ENCODE assay signal across 16 cellular contexts in genomic region chr1:161736332-161736969, GRCh38. TPM values are rescaled to one million over a fixed set of nuclear protein-coding genes. Genes with fewer than 3 reads are reported as not detected.
DNase-seq lines count a peak whose midpoint lies in the region; ATAC-seq, FAIRE-seq and TF ChIP-seq lines count a peak whose summit lies in the region.
"Had no signal": no experiment of that assay in that cellular context is flagged by ENCODE, and none has a peak within 500 bp of the region (broad histone marks: within the 10 kb centered on the region; RNA-seq: fewer than 3 reads in every experiment).

No MANE protein-coding gene starts in this region.

- TF ChIP-seq POLR2A in ovary (IDR thresholded peaks at IDR 0.05), result no peak

- H4K20me1 ChIP-seq in SK-N-SH (ENCODE audit: insufficient read depth), result no peaks in the 10 kb centered on the region
- H4K20me1 ChIP-seq in keratinocyte (ENCODE audit: control insufficient read depth, extremely low read depth, insufficient read depth, low read length), result no peaks in the 10 kb centered on the region

- no peaks in the 10 kb centered on the region for H3K36me3 Mint-ChIP-seq in HFFc6 (ENCODE audit: low read depth)
- no peaks in the 10 kb centered on the region for H3K36me3 Mint-ChIP-seq in activated T-helper 17 cell treated with anti-CD3 and anti-CD28 coated beads, Interleukin-2, amount 50 U/mL, for 72 hours (ENCODE audit: low read depth)
- H3K36me3 Mint-ChIP-seq: naive thymus-derived CD8-positive, alpha-beta T cell had no signal

- peak overlapping the region in 1 of 2 experiments; percentile 19; a peak in 1 of 4 replicates for H3K27ac ChIP-seq in SK-N-SH (ENCODE audit: low read depth in 2 of 2, low read length in 1 of 2)
- peak overlapping the region; percentile 72 for H3K27ac ChIP-seq in keratinocyte (ENCODE audit: control insufficient read depth, insufficient read depth, low read length)
- no peak overlapping the region for H3K27ac ChIP-seq in ovary
- H3K27ac ChIP-seq: tibial nerve had no signal

- FAIRE-seq in keratinocyte (lab: Jason Lieb, UNC), result no peak

- H2AFZ ChIP-seq in SK-N-SH (ENCODE audit: low read depth) (peak overlapping the region; percentile 74), keratinocyte (ENCODE audit: control insufficient read depth, low read length) (peak overlapping the region; percentile 8)

- H3K9me3 Mint-ChIP-seq in HFFc6, result no peaks in the 10 kb centered on the region
- no peaks in the 10 kb centered on the region for H3K9me3 Mint-ChIP-seq in activated T-helper 17 cell treated with anti-CD3 and anti-CD28 coated beads, Interleukin-2, amount 50 U/mL, for 72 hours
- H3K9me3 Mint-ChIP-seq: naive thymus-derived CD8-positive, alpha-beta T cell had no signal

- H3F3A ChIP-seq in SK-N-SH (replicated peaks; ENCODE audit: insufficient read depth), result peaks cover 10% of the 10 kb centered on the region

- no peaks in the 10 kb centered on the region for H3K27me3 Mint-ChIP-seq in HFFc6 (ENCODE audit: insufficient read depth)
- H3K27me3 Mint-ChIP-seq in activated T-helper 17 cell treated with anti-CD3 and anti-CD28 coated beads, Interleukin-2, amount 50 U/mL, for 72 hours, result peaks cover 5% of the 10 kb centered on the region

- H3K9me3 ChIP-seq in SK-N-SH (no peaks in the 10 kb centered on the region), keratinocyte (ENCODE audit: control insufficient read depth, low read depth, low read length) (no peaks in the 10 kb centered on the region), ovary (no peaks in the 10 kb centered on the region)
- H3K9me3 ChIP-seq: tibial nerve had no signal

- TF ChIP-seq CTCF in SK-N-SH (IDR thresholded peaks at IDR 0.05) (no peak), HFFc6 (IDR thresholded peaks at IDR 0.05) (no peak), keratinocyte (optimal IDR thresholded peaks at IDR 0.05 in 1 of 3, IDR thresholded peaks at IDR 0.05 in 1 of 3, conservative IDR thresholded peaks at IDR 0.05 in 1 of 3; ENCODE audit: extremely low read depth in 1 of 3, insufficient read depth in 2 of 3, low read length in 3 of 3) (no peak), ovary (IDR thresholded peaks at IDR 0.05) (no peak)

- CTCF ChIA-PET in SK-N-SH (lab: Yijun Ruan, JAX), result interaction anchor here (3.9 kb wide), 1 partner anchor 89 kb away, joined by 19 read pairs; no protein-coding TSS in a partner anchor

- DNase-seq in SK-N-SH, result no peak
- no peak for DNase-seq in HFFc6
- no peak for DNase-seq in keratinocyte (ENCODE audit: low read depth, low spot score)
- DNase-seq in ovary, result no peak
- DNase-seq in mucosa of gallbladder (ENCODE audit: low spot score), result no peak
- DNase-seq: Kasumi-1; left cardiac atrium; naive thymus-derived CD8-positive, alpha-beta T cell; NCI-H2227 treated with DMSO at 0.1 percent for 48 hours; SIG-M5 had no signal

- H3K79me2 ChIP-seq in SK-N-SH (ENCODE audit: insufficient read depth) (no peaks in the 10 kb centered on the region), keratinocyte (ENCODE audit: control insufficient read depth, insufficient read depth, low read length) (no peaks in the 10 kb centered on the region)

- TF ChIP-seq RAD21 in SK-N-SH (IDR thresholded peaks at IDR 0.05; ENCODE audit: low read length), result no peak

- peak overlapping the region; percentile 72 for H3K4me3 Mint-ChIP-seq in HFFc6
- no peak overlapping the region for H3K4me3 Mint-ChIP-seq in activated T-helper 17 cell treated with anti-CD3 and anti-CD28 coated beads, Interleukin-2, amount 50 U/mL, for 72 hours
- H3K4me3 Mint-ChIP-seq: naive thymus-derived CD8-positive, alpha-beta T cell had no signal

- WGBS in SK-N-SH (ENCODE audit: low lambda C conversion rate), result 4% methylated on average over 4 of the region's 4 CpGs
- 60 to 64% (median 60%) methylated on average over 4 of the region's 4 CpGs for WGBS in ovary, 3 donors

- TF ChIP-seq EP300 in SK-N-SH (IDR thresholded peaks at IDR 0.05; ENCODE audit: borderline replicate concordance in 1 of 2, low read depth in 1 of 2, low read length in 1 of 2) (no peak), ovary (IDR thresholded peaks at IDR 0.05) (no peak)

- peaks cover 78% of the 10 kb centered on the region for H3K4me1 Mint-ChIP-seq in HFFc6 (ENCODE audit: low read depth)
- H3K4me1 Mint-ChIP-seq in activated T-helper 17 cell treated with anti-CD3 and anti-CD28 coated beads, Interleukin-2, amount 50 U/mL, for 72 hours, result peaks cover 13% of the 10 kb centered on the region

- dilution Hi-C loops in keratinocyte (cut with MboI; ENCODE audit: extremely low pct_ligation_motif_present, low sequenced_read_pairs), result no loop called here

- H3K36me3 ChIP-seq in SK-N-SH (replicated peaks in 1 of 2; ENCODE audit: control insufficient read depth in 1 of 2, insufficient read depth in 2 of 2, low read length in 1 of 2) (no peaks in the 10 kb centered on the region), keratinocyte (ENCODE audit: control insufficient read depth in 2 of 2, extremely low read depth in 1 of 2, insufficient read depth in 2 of 2, low read length in 2 of 2) (no peaks in the 10 kb centered on the region), ovary (no peaks in the 10 kb centered on the region)
- H3K36me3 ChIP-seq: tibial nerve had no signal

- H3K4me1 ChIP-seq in SK-N-SH (ENCODE audit: control insufficient read depth in 1 of 2, insufficient read depth in 2 of 2, low read depth in 1 of 2, low read length in 1 of 2), result no peaks in the 10 kb centered on the region
- H3K4me1 ChIP-seq in keratinocyte (ENCODE audit: control insufficient read depth, extremely low read depth, insufficient read depth, low read length), result peaks cover 44% of the 10 kb centered on the region
- H3K4me1 ChIP-seq in ovary (ENCODE audit: insufficient read depth), result no peaks in the 10 kb centered on the region

- H3K4me2 ChIP-seq in SK-N-SH, result peak overlapping the region; percentile 39; the same call in 1 of the 2 replicates
- H3K4me2 ChIP-seq in keratinocyte (ENCODE audit: control insufficient read depth, extremely low read depth, insufficient read depth, low read depth, low read length), result peak overlapping the region; percentile 57

- POLR2A ChIA-PET in SK-N-SH (lab: Yijun Ruan, JAX), result no interaction called here

- H3K9me2 ChIP-seq in SK-N-SH, result no peaks in the 10 kb centered on the region

- ATAC-seq in SK-N-SH treated with all-trans-retinoic acid at 6 μM for 48 hours (no peak), GM21390 (IDR thresholded peaks at IDR 0.05; ENCODE audit: unreplicated experiment) (no peak)
- peak; percentile 54 for ATAC-seq in activated T-helper 17 cell treated with anti-CD3 and anti-CD28 coated beads, Interleukin-2, amount 50 U/mL, for 72 hours (replicated peaks)
- ATAC-seq: left cardiac atrium; naive thymus-derived CD8-positive, alpha-beta T cell; sciatic nerve had no signal

- H3K4me3 ChIP-seq in SK-N-SH (ENCODE audit: low read depth in 2 of 2, low read length in 1 of 2) (no peak overlapping the region), keratinocyte (ENCODE audit: control insufficient read depth in 2 of 3, extremely low read depth in 1 of 3, insufficient read depth in 2 of 3, low read depth in 1 of 3, low read length in 3 of 3) (peak overlapping the region in 2 of 3 experiments; percentile 1 to 11), ovary (no peak overlapping the region)
- H3K4me3 ChIP-seq: tibial nerve had no signal

- H3K9ac ChIP-seq in SK-N-SH (peak overlapping the region; percentile 2; the same call in 1 of the 2 replicates), keratinocyte (ENCODE audit: control insufficient read depth, extremely low read depth, insufficient read depth, low read length) (peak overlapping the region; percentile 33)

- intact Hi-C loops in ovary (cut with DNase I), result no loop called here

- H3K27me3 ChIP-seq in SK-N-SH (ENCODE audit: insufficient read depth) (no peaks in the 10 kb centered on the region), keratinocyte (ENCODE audit: control insufficient read depth, extremely low read depth, insufficient read depth, low read length) (no peaks in the 10 kb centered on the region), ovary (no peaks in the 10 kb centered on the region)
- H3K27me3 ChIP-seq: tibial nerve had no signal

- H3K9me1 ChIP-seq in keratinocyte (ENCODE audit: control insufficient read depth, extremely low read depth, insufficient read depth, low read length), result no peaks in the 10 kb centered on the region

- H3K27ac Mint-ChIP-seq in HFFc6, result peak overlapping the region; percentile 80
- peak overlapping the region; percentile 39 for H3K27ac Mint-ChIP-seq in activated T-helper 17 cell treated with anti-CD3 and anti-CD28 coated beads, Interleukin-2, amount 50 U/mL, for 72 hours

RNA-seq across cellular contexts. Expression of gene DUSP12, which starts 13.1 kb away (rescaled TPM):
- polyA plus RNA-seq in SK-N-SH (2012; rRNA removed), result 41.7 and 46.4 TPM in 2 replicates
- polyA plus RNA-seq in SK-N-SH (2012; cell fraction: cytosol; rRNA removed), result 43.4 and 52.8 TPM in 2 replicates
- 35.8 and 43.2 TPM in 2 replicates for polyA plus RNA-seq in SK-N-SH (2012; cell fraction: nucleus; rRNA removed)
- 10 to 100 TPM; 31.9 to 38.0 (median 36.4) TPM for total RNA-seq in HFFc6 (2021; fragmentation: NEBNext Ultra II Directional; extraction: Animal tissue kit (Norgen Biotek cat#: 25700))
- total RNA-seq in activated T-helper 17 cell treated with anti-CD3 and anti-CD28 coated beads, Interleukin-2, amount 50 U/mL, for 72 hours, result 10 to 100 TPM; 12.0 to 16.7 TPM
- polyA plus RNA-seq in keratinocyte, result 22.6 to 35.3 TPM (median 27.6 TPM) in 3 replicates
- polyA plus RNA-seq in keratinocyte (2011; ENCODE audit: low read depth), result 11.8 TPM
- 28.6 and 37.5 TPM in 2 replicates for polyA plus RNA-seq in keratinocyte (2011; cell fraction: cytosol; rRNA removed)
- 22.4 and 24.5 TPM in 2 replicates for polyA plus RNA-seq in keratinocyte (2011; cell fraction: nucleus; rRNA removed)
- 21.4 and 22.4 TPM in 2 replicates for polyA plus RNA-seq in keratinocyte (2012; ENCODE audit: low replicate concordance)
- polyA minus RNA-seq in keratinocyte, result 2.3 to 16.0 TPM (median 4.9 TPM) in 3 replicates
- 18.2 TPM for polyA minus RNA-seq in keratinocyte (2011; cell fraction: cytosol; rRNA and poly(A)+ RNA removed)
- 4.6 and 5.5 TPM in 2 replicates for polyA minus RNA-seq in keratinocyte (2011; cell fraction: nucleus; rRNA and poly(A)+ RNA removed)
- total RNA-seq in ovary, result 10 to 100 TPM; 15.0 to 28.9 (median 19.8) TPM
- 10 to 100 TPM; 16.9 to 26.4 TPM for polyA plus RNA-seq in ovary
- 15.4 TPM for total RNA-seq in mucosa of gallbladder

RNA-seq across cellular contexts. Expression of gene FCRLB, which starts 15.1 kb away (rescaled TPM):
- polyA plus RNA-seq in SK-N-SH (2012; rRNA removed) (2.0 and 2.6 TPM in 2 replicates), keratinocyte (0.41 to 0.54 TPM (median 0.52 TPM) in 3 replicates), ovary (under 1 TPM; 0.32 to 0.99 TPM)
- polyA plus RNA-seq in SK-N-SH (2012; cell fraction: cytosol; rRNA removed), result 1.3 and 2.0 TPM in 2 replicates
- 2.8 and 4.2 TPM in 2 replicates for polyA plus RNA-seq in SK-N-SH (2012; cell fraction: nucleus; rRNA removed)
- total RNA-seq in HFFc6 (2021; fragmentation: NEBNext Ultra II Directional; extraction: Animal tissue kit (Norgen Biotek cat#: 25700)), result 1 to 10 TPM; 3.3 to 5.1 (median 3.7) TPM
- not detected for total RNA-seq in activated T-helper 17 cell treated with anti-CD3 and anti-CD28 coated beads, Interleukin-2, amount 50 U/mL, for 72 hours
- polyA plus RNA-seq in keratinocyte (2011; ENCODE audit: low read depth), result 0.14 TPM
- polyA plus RNA-seq in keratinocyte (2011; cell fraction: cytosol; rRNA removed), result 0.35 and 0.64 TPM in 2 replicates
- polyA plus RNA-seq in keratinocyte (2011; cell fraction: nucleus; rRNA removed), result 0.25 TPM in 2 replicates
- polyA plus RNA-seq in keratinocyte (2012; ENCODE audit: low replicate concordance), result 0.71 and 0.79 TPM in 2 replicates
- 0.26 TPM in 1 of 3 replicates, not detected in the others for polyA minus RNA-seq in keratinocyte
- not detected for polyA minus RNA-seq in keratinocyte (2011; cell fraction: cytosol; rRNA and poly(A)+ RNA removed)
- 0.31 and 0.32 TPM in 2 replicates for polyA minus RNA-seq in keratinocyte (2011; cell fraction: nucleus; rRNA and poly(A)+ RNA removed)
- total RNA-seq in ovary (1 to 10 TPM in 5 of 7 donors, under 1 TPM in 2; 0.24 to 4.6 (median 1.2) TPM), mucosa of gallbladder (0.23 TPM)

RNA-seq across cellular contexts. Expression of gene FCRLA, which starts 29.4 kb away (rescaled TPM):
- polyA plus RNA-seq in SK-N-SH (2012; rRNA removed), result 0.10 and 0.13 TPM in 2 replicates
- polyA plus RNA-seq in SK-N-SH (2012; cell fraction: cytosol; rRNA removed), result 0.10 and 0.12 TPM in 2 replicates
- 0.04 and 0.05 TPM in 2 replicates for polyA plus RNA-seq in SK-N-SH (2012; cell fraction: nucleus; rRNA removed)
- total RNA-seq in HFFc6 (2021; fragmentation: NEBNext Ultra II Directional; extraction: Animal tissue kit (Norgen Biotek cat#: 25700)), result 1 to 10 TPM; 2.3 to 5.1 (median 2.9) TPM
- total RNA-seq in activated T-helper 17 cell treated with anti-CD3 and anti-CD28 coated beads, Interleukin-2, amount 50 U/mL, for 72 hours, result not detected
- 2.0 to 3.4 TPM (median 3.0 TPM) in 3 replicates for polyA plus RNA-seq in keratinocyte
- polyA plus RNA-seq in keratinocyte (2011; ENCODE audit: low read depth), result not detected
- polyA plus RNA-seq in keratinocyte (2011; cell fraction: cytosol; rRNA removed), result 1.2 and 1.4 TPM in 2 replicates
- 3.2 and 3.6 TPM in 2 replicates for polyA plus RNA-seq in keratinocyte (2011; cell fraction: nucleus; rRNA removed)
- 0.16 and 1.8 TPM in 2 replicates for polyA plus RNA-seq in keratinocyte (2012; ENCODE audit: low replicate concordance)
- polyA minus RNA-seq in keratinocyte, result 2.0 to 4.0 TPM (median 2.3 TPM) in 3 replicates
- polyA minus RNA-seq in keratinocyte (2011; cell fraction: cytosol; rRNA and poly(A)+ RNA removed), result 1.9 TPM
- 3.1 and 3.5 TPM in 2 replicates for polyA minus RNA-seq in keratinocyte (2011; cell fraction: nucleus; rRNA and poly(A)+ RNA removed)
- total RNA-seq in ovary, result under 1 TPM in 2 of 7 donors, not detected in 5; 0.31 to 0.80 TPM
- under 1 TPM; 0.06 to 0.42 TPM for polyA plus RNA-seq in ovary
- 0.26 TPM for total RNA-seq in mucosa of gallbladder
- total RNA-seq: chondrocyte had no signal

RNA-seq across cellular contexts. Expression of gene ATF6, which starts 29.7 kb away (rescaled TPM):
- polyA plus RNA-seq in SK-N-SH (2012; rRNA removed) (8.8 and 11.7 TPM in 2 replicates), keratinocyte (16.4 to 19.7 TPM (median 18.3 TPM) in 3 replicates), ovary (10 to 100 TPM in 1 of 2 donors, 1 to 10 TPM in 1; 7.9 to 23.4 TPM)
- 12.9 and 13.2 TPM in 2 replicates for polyA plus RNA-seq in SK-N-SH (2012; cell fraction: cytosol; rRNA removed)
- 4.2 and 9.6 TPM in 2 replicates for polyA plus RNA-seq in SK-N-SH (2012; cell fraction: nucleus; rRNA removed)
- total RNA-seq in HFFc6 (2021; fragmentation: NEBNext Ultra II Directional; extraction: Animal tissue kit (Norgen Biotek cat#: 25700)), result 10 to 100 TPM; 23.7 to 29.9 (median 27.6) TPM
- total RNA-seq in activated T-helper 17 cell treated with anti-CD3 and anti-CD28 coated beads, Interleukin-2, amount 50 U/mL, for 72 hours, result 10 to 100 TPM; 17.5 to 24.9 TPM
- 15.1 TPM for polyA plus RNA-seq in keratinocyte (2011; ENCODE audit: low read depth)
- polyA plus RNA-seq in keratinocyte (2011; cell fraction: cytosol; rRNA removed), result 6.3 and 13.3 TPM in 2 replicates
- 24.6 and 28.3 TPM in 2 replicates for polyA plus RNA-seq in keratinocyte (2011; cell fraction: nucleus; rRNA removed)
- 11.5 and 14.8 TPM in 2 replicates for polyA plus RNA-seq in keratinocyte (2012; ENCODE audit: low replicate concordance)
- polyA minus RNA-seq in keratinocyte, result 9.1 to 21.4 TPM (median 21.2 TPM) in 3 replicates
- 9.4 TPM for polyA minus RNA-seq in keratinocyte (2011; cell fraction: cytosol; rRNA and poly(A)+ RNA removed)
- polyA minus RNA-seq in keratinocyte (2011; cell fraction: nucleus; rRNA and poly(A)+ RNA removed), result 26.6 and 45.1 TPM in 2 replicates
- total RNA-seq in ovary (10 to 100 TPM; 20.9 to 31.3 (median 24.5) TPM), mucosa of gallbladder (23.6 TPM)

Comparison
In these comparisons a context has a peak if more than half of its experiments do, and no peak if none do; other contexts are left out.
1. H3K4me3 ChIP-seq: peak in keratinocyte (2 of 3); none in SK-N-SH (0 of 2) and ovary (single experiment).